19 cellular contexts compared by ENCODE assay signal in genomic region chr6:157158897-157159296, GRCh38.
DNase-seq lines count a peak whose midpoint lies in the region; ATAC-seq and TF ChIP-seq lines count a peak whose summit lies in the region.
"Had no signal": no experiment of that assay in that cellular context is flagged by ENCODE, and none has a peak within 500 bp of the region (broad histone marks: within the 10 kb centered on the region; RNA-seq: fewer than 3 reads in every experiment).

No MANE protein-coding gene starts in this region.

- BruUV-seq in HCT116 (replicated peaks; lab: Mats Ljungman, UMichigan): no TSS peak

- no peaks in the 10 kb centered on the region for H3K27me3 Mint-ChIP-seq in CD4-positive, CD25-positive, alpha-beta regulatory T cell
- H3K27me3 Mint-ChIP-seq in activated T-helper 2 cell treated with anti-CD3 and anti-CD28 coated beads, Interferon-gamma antibody, Interleukin-2, Interleukin-4, amounts not matched to agents 10 μg/mL and 5 μg/mL and 100 μg/mL, durations not matched to agents 14 hours and 24 hours and 36 hours (ENCODE audit: low read depth): no peaks in the 10 kb centered on the region
- H3K27me3 Mint-ChIP-seq: central memory CD8-positive, alpha-beta T cell had no signal

- no peak for DNase-seq in CD4-positive, CD25-positive, alpha-beta regulatory T cell
- DNase-seq in HCT116 (ENCODE audit: low read depth, low spot score) (no peak), brain microvascular endothelial cell (no peak), left lung (no peak), hippocampal formation (lab: John Stamatoyannopoulos, UW) (no peak), T1000 (lab: John Stamatoyannopoulos, UW) (no peak), activated gamma-delta T cell treated with Interleukin-2 at 50 U/mL for 16 hours (no peak)
- no peak for DNase-seq in activated T-helper 2 cell treated with anti-CD3 and anti-CD28 coated beads, Interferon-gamma antibody, Interleukin-2, Interleukin-4, amounts not matched to agents 10 μg/mL and 5 μg/mL and 100 μg/mL, durations not matched to agents 14 hours and 24 hours and 36 hours (ENCODE audit: low spot score)
- DNase-seq: DMS153; foreskin melanocyte; Kasumi-1; NCI-H1417 treated with DMSO at 0.1 percent for 48 hours; posterior cingulate gyrus; spleen; stimulated activated naive CD4-positive, alpha-beta T cell had no signal

- H3K9ac ChIP-seq in HCT116 (ENCODE audit: low read length): no peak overlapping the region

- no peaks in the 10 kb centered on the region for H3K4me1 ChIP-seq in CD4-positive, CD25-positive, alpha-beta regulatory T cell (ENCODE audit: control insufficient read depth, insufficient read depth, low read length, poor library complexity, severe bottlenecking)
- H3K4me1 ChIP-seq in HCT116 (ENCODE audit: control insufficient read depth in 1 of 2, insufficient read depth in 2 of 2, low read length in 2 of 2): no peaks in the 10 kb centered on the region
- H3K4me1 ChIP-seq in left lung: no peaks in the 10 kb centered on the region
- H3K4me1 ChIP-seq: spleen, tibial nerve had no signal

- TF ChIP-seq RAD21 in HCT116 (IDR thresholded peaks at IDR 0.05; ENCODE audit: low read depth): no peak

- RAD21 ChIA-PET in HCT116 (lab: Charles Lee; ENCODE audit: low non-redundant PET in 1 of 2, low total read pairs in 2 of 2, uncharacterized antibody in 2 of 2, unreplicated experiment in 2 of 2): no interaction called here

- H3K4me3 Mint-ChIP-seq in CD4-positive, CD25-positive, alpha-beta regulatory T cell: no peak overlapping the region
- H3K4me3 Mint-ChIP-seq in activated T-helper 2 cell treated with anti-CD3 and anti-CD28 coated beads, Interferon-gamma antibody, Interleukin-2, Interleukin-4, amounts not matched to agents 10 μg/mL and 5 μg/mL and 100 μg/mL, durations not matched to agents 14 hours and 24 hours and 36 hours (ENCODE audit: low read depth): no peak overlapping the region
- H3K4me3 Mint-ChIP-seq: central memory CD8-positive, alpha-beta T cell had no signal

- no peaks in the 10 kb centered on the region for H3K9me3 Mint-ChIP-seq in CD4-positive, CD25-positive, alpha-beta regulatory T cell
- H3K9me3 Mint-ChIP-seq in activated T-helper 2 cell treated with anti-CD3 and anti-CD28 coated beads, Interferon-gamma antibody, Interleukin-2, Interleukin-4, amounts not matched to agents 10 μg/mL and 5 μg/mL and 100 μg/mL, durations not matched to agents 14 hours and 24 hours and 36 hours: no peaks in the 10 kb centered on the region
- H3K9me3 Mint-ChIP-seq: central memory CD8-positive, alpha-beta T cell had no signal

- in situ Hi-C loops in brain microvascular endothelial cell (cut with HindIII; ENCODE audit: low pct_ligation_motif_present, low sequenced_read_pairs): no loop called here

- ATAC-seq in CD4-positive, CD25-positive, alpha-beta regulatory T cell (ENCODE audit: low read depth in 2 of 2): no peak
- ATAC-seq in HCT116: no peak
- peak; percentile 31 for ATAC-seq in left lung
- ATAC-seq: activated CD4-positive, CD25-positive, alpha-beta regulatory T cell treated with anti-CD3 and anti-CD28 coated beads, Interleukin-2, amount 50 U/mL, for 24 hours had no signal

- CTCF ChIA-PET in HCT116 (lab: Charles Lee): no interaction called here

- POLR2A ChIA-PET in HCT116 (lab: Charles Lee): no interaction called here

- H3K27ac Mint-ChIP-seq in CD4-positive, CD25-positive, alpha-beta regulatory T cell: peak overlapping the region in 2 of 3 donors; percentile 51 to 85
- no peak overlapping the region for H3K27ac Mint-ChIP-seq in activated T-helper 2 cell treated with anti-CD3 and anti-CD28 coated beads, Interferon-gamma antibody, Interleukin-2, Interleukin-4, amounts not matched to agents 10 μg/mL and 5 μg/mL and 100 μg/mL, durations not matched to agents 14 hours and 24 hours and 36 hours

- H3K4me3 ChIP-seq in CD4-positive, CD25-positive, alpha-beta regulatory T cell (ENCODE audit: low read depth, low read length): no peak overlapping the region
- H3K4me3 ChIP-seq in HCT116 (replicated peaks in 1 of 2; ENCODE audit: low read depth in 1 of 2, low read length in 2 of 2): no peak overlapping the region
- no peak overlapping the region for H3K4me3 ChIP-seq in brain microvascular endothelial cell (ENCODE audit: low read depth, low read length)
- no peak overlapping the region for H3K4me3 ChIP-seq in left lung
- H3K4me3 ChIP-seq: HAP-1, spleen, tibial nerve had no signal

- H3K4me2 ChIP-seq in HCT116 (ENCODE audit: low read length): no peak overlapping the region

- TF ChIP-seq POLR2A in HCT116 (IDR thresholded peaks at IDR 0.05; ENCODE audit: borderline replicate concordance, extremely low read depth, insufficient read depth, insufficient read length): no peak

- H4K20me1 ChIP-seq in HCT116 (ENCODE audit: insufficient read depth): no peaks in the 10 kb centered on the region

- peaks cover 0 to 15% (median 8%) of the 10 kb centered on the region in 4 donors for H3K4me1 Mint-ChIP-seq in CD4-positive, CD25-positive, alpha-beta regulatory T cell
- H3K4me1 Mint-ChIP-seq in activated T-helper 2 cell treated with anti-CD3 and anti-CD28 coated beads, Interferon-gamma antibody, Interleukin-2, Interleukin-4, amounts not matched to agents 10 μg/mL and 5 μg/mL and 100 μg/mL, durations not matched to agents 14 hours and 24 hours and 36 hours (ENCODE audit: low read depth): no peaks in the 10 kb centered on the region

- no peaks in the 10 kb centered on the region for H3K79me2 ChIP-seq in HCT116 (ENCODE audit: insufficient read depth, low read length)

- H3K36me3 ChIP-seq in CD4-positive, CD25-positive, alpha-beta regulatory T cell (ENCODE audit: control insufficient read depth, insufficient read depth, low read length): peaks cover 31% of the 10 kb centered on the region
- H3K36me3 ChIP-seq in HCT116 (ENCODE audit: control insufficient read depth in 1 of 2, insufficient read depth in 2 of 2, low read length in 2 of 2) (no peaks in the 10 kb centered on the region), brain microvascular endothelial cell (replicated peaks) (no peaks in the 10 kb centered on the region), left lung (peaks cover 0 to 11% of the 10 kb centered on the region in 2 donors)
- H3K36me3 ChIP-seq: HAP-1 had no signal

- no peak overlapping the region for H3K27ac ChIP-seq in CD4-positive, CD25-positive, alpha-beta regulatory T cell (ENCODE audit: insufficient read depth, low read length, poor library complexity, severe bottlenecking)
- H3K27ac ChIP-seq in HCT116 (ENCODE audit: low read depth, low read length): no peak overlapping the region
- H3K27ac ChIP-seq in brain microvascular endothelial cell: no peak overlapping the region
- H3K27ac ChIP-seq in left lung: no peak overlapping the region
- H3K27ac ChIP-seq: spleen, tibial nerve had no signal

- no peaks in the 10 kb centered on the region for H3K9me3 ChIP-seq in CD4-positive, CD25-positive, alpha-beta regulatory T cell (ENCODE audit: control insufficient read depth in 2 of 2, low read length in 2 of 2)
- no peaks in the 10 kb centered on the region for H3K9me3 ChIP-seq in HCT116 (ENCODE audit: control insufficient read depth in 1 of 2, insufficient read depth in 1 of 2, low read depth in 1 of 2, low read length in 2 of 2)
- no peaks in the 10 kb centered on the region for H3K9me3 ChIP-seq in left lung
- H3K9me3 ChIP-seq: HAP-1, spleen, tibial nerve had no signal

- intact Hi-C loops in HCT116 (cut with micrococcal nuclease): no loop called here
- intact Hi-C loops in left lung (cut with DNase I): no loop called here
- intact Hi-C loops in activated T-helper 2 cell treated with anti-CD3 and anti-CD28 coated beads, Interferon-gamma antibody, Interleukin-2, Interleukin-4, amounts not matched to agents 10 μg/mL and 5 μg/mL and 100 μg/mL, durations not matched to agents 14 hours and 24 hours and 36 hours (cut with micrococcal nuclease): no loop called here

- H3K27me3 ChIP-seq in CD4-positive, CD25-positive, alpha-beta regulatory T cell (ENCODE audit: control insufficient read depth, insufficient read depth, low read length): no peaks in the 10 kb centered on the region
- H3K27me3 ChIP-seq in HCT116 (ENCODE audit: insufficient read depth, low read length): no peaks in the 10 kb centered on the region
- no peaks in the 10 kb centered on the region for H3K27me3 ChIP-seq in brain microvascular endothelial cell (replicated peaks)
- H3K27me3 ChIP-seq in left lung: no peaks in the 10 kb centered on the region
- H3K27me3 ChIP-seq: spleen, tibial nerve had no signal

- peaks cover 34% of the 10 kb centered on the region for H3K36me3 Mint-ChIP-seq in CD4-positive, CD25-positive, alpha-beta regulatory T cell
- peaks cover 21% of the 10 kb centered on the region for H3K36me3 Mint-ChIP-seq in activated T-helper 2 cell treated with anti-CD3 and anti-CD28 coated beads, Interferon-gamma antibody, Interleukin-2, Interleukin-4, amounts not matched to agents 10 μg/mL and 5 μg/mL and 100 μg/mL, durations not matched to agents 14 hours and 24 hours and 36 hours (ENCODE audit: low read depth)

- H2AFZ ChIP-seq in HCT116 (ENCODE audit: low read depth, low read length, poor library complexity, severe bottlenecking): no peak overlapping the region

- peak in 2 of 3 experiments; percentile 7 to 18; a peak in 1 of 6 replicates for TF ChIP-seq CTCF in HCT116 (IDR thresholded peaks at IDR 0.05 in 2 of 3, conservative IDR thresholded peaks at IDR 0.05 in 1 of 3; ENCODE audit: borderline replicate concordance in 1 of 3, insufficient read depth in 1 of 3, low read depth in 2 of 3, low read length in 2 of 3)
- peak; percentile 52 for TF ChIP-seq CTCF in brain microvascular endothelial cell (IDR thresholded peaks at IDR 0.05; ENCODE audit: low read depth, low read length, missing control alignments)
- TF ChIP-seq CTCF in left lung (IDR thresholded peaks at IDR 0.05): no peak

- no peaks in the 10 kb centered on the region for H3K9me2 ChIP-seq in HCT116 (ENCODE audit: insufficient read depth)

TF ChIP-seq in HCT116, 20 proteins besides CTCF, POLR2A, EP300 and RAD21 (continues in another document):
- TF ChIP-seq TCF7L2 (IDR thresholded peaks at IDR 0.05; ENCODE audit: borderline replicate concordance, extremely low read depth, insufficient read depth, insufficient read length): no peak
- TF ChIP-seq SP1 (IDR thresholded peaks at IDR 0.05; ENCODE audit: low read depth): no peak
- TF ChIP-seq YY1 (IDR thresholded peaks at IDR 0.05; ENCODE audit: extremely low read depth, insufficient replicate concordance, low read depth, low read length): no peak

Comparison
In these comparisons a context has a peak if more than half of its experiments do, and no peak if none do; other contexts are left out.
1. CTCF ChIP-seq: peak in HCT116 (2 of 3) and brain microvascular endothelial cell (single experiment); none in left lung (0 of 2).